ENCODE assay signal across 23 cellular contexts in the genomic region with DNA sequence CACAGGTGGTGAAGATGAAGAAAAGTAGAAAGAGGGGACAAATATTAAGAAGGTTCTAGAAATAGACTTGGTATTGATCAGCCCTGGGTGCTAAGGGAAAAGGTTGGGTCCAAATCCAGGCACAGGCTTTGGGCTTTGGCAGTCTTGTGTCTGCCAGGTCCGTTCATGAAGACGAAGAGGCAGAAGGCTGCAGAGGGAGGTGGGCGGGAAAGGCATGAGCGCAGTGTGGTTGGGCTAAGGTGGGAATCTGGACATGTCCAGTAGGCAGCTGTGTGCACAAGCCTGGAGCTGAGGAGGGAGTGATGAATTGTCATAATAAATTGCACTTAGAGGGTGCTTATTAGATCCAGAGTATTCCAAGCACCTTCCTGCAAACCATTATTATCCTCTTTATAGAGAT.
"Had no signal": no experiment of that assay in that cellular context is flagged by ENCODE, and none has a peak within 500 bp of the region (broad histone marks: within the 10 kb centered on the region; RNA-seq: fewer than 3 reads in every experiment).

No MANE protein-coding gene starts in this region.

- ATAC-seq: activated CD4-positive, alpha-beta T cell treated with anti-CD3 and anti-CD28 coated beads for 36 hours; activated T-helper 17 cell treated with anti-CD3 and anti-CD28 coated beads, Interleukin-2, amount 50 U/mL, for 72 hours; gastroesophageal sphincter; heart left ventricle; left cardiac atrium; sciatic nerve; stimulated activated naive B cell treated with anti-CD40 and anti-IgM and Interleukin-4, amounts not matched to agents 10 μg/mL and 1 μg/mL and 100 μg/mL, for 72 hours had no signal

- H3K9me3 Mint-ChIP-seq: activated naive CD8-positive, alpha-beta T cell treated with anti-CD3 and anti-CD28 coated beads, Interleukin-2, amount 10 ng/mL, durations not matched to agents 7 days and 5 days; activated T-cell treated with anti-CD3 and anti-CD28 coated beads, Interleukin-2, amount 50 U/mL, for 24 hours; activated T-helper 17 cell treated with anti-CD3 and anti-CD28 coated beads, Interleukin-2, amount 50 U/mL, for 72 hours; memory B cell had no signal

- H3K4me1 Mint-ChIP-seq: activated CD4-positive, alpha-beta T cell treated with anti-CD3 and anti-CD28 coated beads for 36 hours; activated naive CD8-positive, alpha-beta T cell treated with anti-CD3 and anti-CD28 coated beads, Interleukin-2, amount 10 ng/mL, durations not matched to agents 7 days and 5 days; activated T-helper 17 cell treated with anti-CD3 and anti-CD28 coated beads, Interleukin-2, amount 50 U/mL, for 72 hours; memory B cell; stimulated activated naive B cell treated with anti-CD40 and anti-IgM and Interleukin-4, amounts not matched to agents 10 μg/mL and 1 μg/mL and 100 μg/mL, for 72 hours had no signal

- H3K36me3 ChIP-seq: gastroesophageal sphincter, heart left ventricle, thoracic aorta, upper lobe of left lung had no signal

- H3K4me3 Mint-ChIP-seq: activated CD4-positive, alpha-beta T cell treated with anti-CD3 and anti-CD28 coated beads for 36 hours; activated naive CD8-positive, alpha-beta T cell treated with anti-CD3 and anti-CD28 coated beads, Interleukin-2, amount 10 ng/mL, durations not matched to agents 7 days and 5 days; activated T-cell treated with anti-CD3 and anti-CD28 coated beads, Interleukin-2, amount 50 U/mL, for 24 hours; activated T-helper 17 cell treated with anti-CD3 and anti-CD28 coated beads, Interleukin-2, amount 50 U/mL, for 72 hours; memory B cell; stimulated activated naive B cell treated with anti-CD40 and anti-IgM and Interleukin-4, amounts not matched to agents 10 μg/mL and 1 μg/mL and 100 μg/mL, for 72 hours had no signal

- H3K9ac ChIP-seq: SK-N-SH had no signal

- DNase-seq: activated CD4-positive, alpha-beta T cell treated with anti-CD3 and anti-CD28 coated beads for 36 hours; activated CD4-positive, alpha-beta T cell treated with anti-CD3 and anti-CD28 coated beads, Interleukin-2, amount 50 U/mL, for 48 hours; activated naive CD4-positive, alpha-beta T cell treated with Interleukin-2 at 50 U/mL for 16 hours; activated naive CD8-positive, alpha-beta T cell treated with anti-CD3 and anti-CD28 coated beads, Interleukin-2, amount 10 ng/mL, durations not matched to agents 7 days and 5 days; activated T-cell treated with anti-CD3 and anti-CD28 coated beads, Interleukin-2, amount 50 U/mL, for 24 hours; amygdala; cerebellar nuclear complex; cortex of kidney; left cardiac atrium; occipital lobe; SK-N-SH; stimulated activated CD4-positive, alpha-beta T cell treated with anti-CD3 and anti-CD28 coated beads, Interleukin-2, amount 100 ng/mL, for 48 hours; stimulated activated naive B cell treated with anti-CD40 and anti-IgM and Interleukin-4, amounts not matched to agents 10 μg/mL and 1 μg/mL and 100 μg/mL, for 72 hours; upper lobe of left lung had no signal

- H3K9me3 ChIP-seq: gastroesophageal sphincter, heart left ventricle, SK-N-SH, thoracic aorta, upper lobe of left lung had no signal

- H3K4me2 ChIP-seq: SK-N-SH, smooth muscle cell had no signal

- H3K27me3 ChIP-seq: upper lobe of left lung had no signal

- H3K4me1 ChIP-seq: gastroesophageal sphincter, heart left ventricle, upper lobe of left lung had no signal

- H3K27ac ChIP-seq: epithelial cell of prostate, gastroesophageal sphincter, heart left ventricle, thoracic aorta, upper lobe of left lung, VCaP had no signal

- H3K36me3 Mint-ChIP-seq: activated naive CD8-positive, alpha-beta T cell treated with anti-CD3 and anti-CD28 coated beads, Interleukin-2, amount 10 ng/mL, durations not matched to agents 7 days and 5 days; memory B cell; stimulated activated naive B cell treated with anti-CD40 and anti-IgM and Interleukin-4, amounts not matched to agents 10 μg/mL and 1 μg/mL and 100 μg/mL, for 72 hours had no signal

- H3K27ac Mint-ChIP-seq: activated CD4-positive, alpha-beta T cell treated with anti-CD3 and anti-CD28 coated beads for 36 hours; activated naive CD8-positive, alpha-beta T cell treated with anti-CD3 and anti-CD28 coated beads, Interleukin-2, amount 10 ng/mL, durations not matched to agents 7 days and 5 days; activated T-cell treated with anti-CD3 and anti-CD28 coated beads, Interleukin-2, amount 50 U/mL, for 24 hours; activated T-helper 17 cell treated with anti-CD3 and anti-CD28 coated beads, Interleukin-2, amount 50 U/mL, for 72 hours; memory B cell; stimulated activated naive B cell treated with anti-CD40 and anti-IgM and Interleukin-4, amounts not matched to agents 10 μg/mL and 1 μg/mL and 100 μg/mL, for 72 hours had no signal

- H3K4me3 ChIP-seq: gastroesophageal sphincter, heart left ventricle, smooth muscle cell, thoracic aorta, upper lobe of left lung had no signal
